Comparison of ENCODE assay signal across 8 cellular contexts in the genomic region with DNA sequence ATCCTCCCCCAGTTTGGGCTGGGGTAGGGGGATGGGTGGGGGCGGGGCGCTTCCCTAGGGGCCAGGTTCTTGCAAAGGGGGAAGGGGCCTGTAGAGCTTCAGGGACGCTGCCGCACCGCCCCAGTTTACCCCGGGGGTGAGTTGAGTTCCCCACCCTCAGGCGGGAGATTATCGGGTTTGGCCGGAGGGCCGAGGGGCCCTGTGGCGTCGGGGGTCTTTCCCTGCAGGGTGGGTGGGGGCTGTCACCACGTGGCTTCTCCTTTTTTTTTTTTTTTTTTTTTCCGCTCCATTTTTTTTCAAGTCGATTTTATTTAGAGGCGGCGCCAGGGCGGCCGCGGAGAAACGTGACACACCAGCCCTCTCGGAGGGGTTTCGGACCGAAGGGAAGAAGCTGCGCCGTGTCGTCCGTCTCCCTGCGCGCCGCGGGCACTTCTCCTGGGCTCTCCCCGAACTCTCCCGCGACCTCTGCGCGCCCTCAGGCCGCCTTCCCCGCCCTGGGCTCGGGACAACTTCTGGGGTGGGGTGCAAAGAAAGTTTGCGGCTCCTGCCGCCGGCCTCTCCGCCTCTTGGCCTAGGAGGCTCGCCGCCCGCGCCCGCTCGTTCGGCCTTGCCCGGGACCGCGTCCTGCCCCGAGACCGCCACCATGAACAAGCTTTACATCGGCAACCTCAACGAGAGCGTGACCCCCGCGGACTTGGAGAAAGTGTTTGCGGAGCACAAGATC. TPM values are rescaled to one million over a fixed set of nuclear protein-coding genes. Genes with fewer than 3 reads are reported as not detected.
DNase-seq lines count a peak whose midpoint lies in the region; ATAC-seq, FAIRE-seq and TF ChIP-seq lines count a peak whose summit lies in the region.

A gene (plus strand): TSS at position 283 of the 724 bp plus-strand sequence. CDS start 361 bp downstream, at position 644.

- H3K36me3 ChIP-seq in A673 (ENCODE audit: insufficient read depth, low read length, poor library complexity, severe bottlenecking) (peaks cover 40% of the 10 kb centered on the region), skeletal muscle satellite cell (ENCODE audit: insufficient read depth, low read length) (no peaks in the 10 kb centered on the region)

- peak; percentile 34 for ATAC-seq in WTC11
- no peak for ATAC-seq in esophagus mucosa

- H3K4me3 Mint-ChIP-seq in WTC11: peak within 1 kb of the TSS; percentile 83

- DNase-seq in A673 (ENCODE audit: low spot score): peak; percentile 97
- DNase-seq in H54 (ENCODE audit: insufficient read length, low spot score): no peak
- peak; percentile 77 for DNase-seq in WTC11 (ENCODE audit: low spot score)
- DNase-seq in fibroblast of the aortic adventitia (ENCODE audit: low read depth): peak; percentile 43
- DNase-seq in UCSD-AML1 (lab: John Stamatoyannopoulos, UW; ENCODE audit: unreplicated experiment): no peak
- no peak for DNase-seq in SHP77 (lab: John Stamatoyannopoulos, UW)

- H3K36me3 Mint-ChIP-seq in WTC11: peaks cover 22% of the 10 kb centered on the region

- intact Hi-C loops in A673 (cut with micrococcal nuclease; ENCODE audit: unreplicated experiment): loop anchor here (5.0 kb wide), 1 partner anchor 35 kb away; no protein-coding TSS in a partner anchor

- FAIRE-seq in H54 (lab: Jason Lieb, UNC): no peak

- peak within 1 kb of the TSS; percentile 98 for H3K27ac Mint-ChIP-seq in WTC11

- CTCF ChIA-PET in A673 (lab: Charles Lee) (interaction anchor here (0.9 kb wide), 1 partner anchor 17 kb away, joined by 3 read pairs; no protein-coding TSS in a partner anchor), WTC11 (lab: Charles Lee) (interaction anchor here (0.6 to 4.9 kb wide), 7 partner anchors 8 to 61 kb away, joined by 4 to 42 read pairs (median 13); no protein-coding TSS in a partner anchor)

- no peaks in the 10 kb centered on the region for H3K9me3 Mint-ChIP-seq in WTC11

- H3K4me3 ChIP-seq in A673 (ENCODE audit: low read depth, low read length, poor library complexity, severe bottlenecking) (peak within 1 kb of the TSS; percentile 97), fibroblast of the aortic adventitia (ENCODE audit: low read depth, low read length) (peak within 1 kb of the TSS; percentile 68), skeletal muscle satellite cell (ENCODE audit: low read length) (peak within 1 kb of the TSS; percentile 85)

- peak; percentile 48 for TF ChIP-seq POLR2A in H54 (IDR thresholded peaks at IDR 0.05; ENCODE audit: low read depth, low read length)

- peak within 1 kb of the TSS; percentile 92 for H3K9ac ChIP-seq in skeletal muscle satellite cell (ENCODE audit: low read depth, low read length)

- no peaks in the 10 kb centered on the region for H3K9me3 ChIP-seq in A673 (ENCODE audit: low read depth, low read length, poor library complexity, severe bottlenecking)
- no peaks in the 10 kb centered on the region for H3K9me3 ChIP-seq in skeletal muscle satellite cell (replicated peaks; ENCODE audit: low read length)

- H3K27me3 ChIP-seq in A673 (replicated peaks; ENCODE audit: insufficient read depth, low read depth, low read length, poor library complexity) (no peaks in the 10 kb centered on the region), skeletal muscle satellite cell (ENCODE audit: control insufficient read depth, insufficient read depth, low read length) (peaks cover 50% of the 10 kb centered on the region)

- TF ChIP-seq CTCF in A673 (conservative IDR thresholded peaks at IDR 0.05; ENCODE audit: low read depth, low read length): no peak
- TF ChIP-seq CTCF in WTC11 (IDR thresholded peaks at IDR 0.05): no peak
- no peak for TF ChIP-seq CTCF in fibroblast of the aortic adventitia (IDR thresholded peaks at IDR 0.05; ENCODE audit: insufficient read depth, low read length)

- H3K4me2 ChIP-seq in skeletal muscle satellite cell (ENCODE audit: low read length): peak within 1 kb of the TSS; percentile 81

- H3K27ac ChIP-seq in A673 (ENCODE audit: low read depth, low read length, poor library complexity, severe bottlenecking): peak within 1 kb of the TSS; percentile 100

- peaks cover 43% of the 10 kb centered on the region for H3K4me1 Mint-ChIP-seq in WTC11

- POLR2A ChIA-PET in A673 (lab: Charles Lee; ENCODE audit: low non-redundant PET) (interaction anchor here (0.5 to 0.7 kb wide), 4 partner anchors 10 to 53 kb away, joined by 3 to 21 read pairs (median 10); a partner anchor contains a TSS), WTC11 (lab: Charles Lee) (interaction anchor here (0.5 to 4.0 kb wide), 16 partner anchors 14 to 1949 kb away, joined by 3 to 65 read pairs (median 7); a partner anchor contains a TSS)

- BruUV-seq in A673 (replicated peaks; lab: Mats Ljungman, UMichigan): TSS peak; percentile 23

- H3K4me1 ChIP-seq in A673 (ENCODE audit: insufficient read depth, low read length, poor library complexity, severe bottlenecking) (peaks cover 21% of the 10 kb centered on the region), skeletal muscle satellite cell (ENCODE audit: control insufficient read depth, insufficient read depth, low read length) (peaks cover 32% of the 10 kb centered on the region)

- no peaks in the 10 kb centered on the region for H3K27me3 Mint-ChIP-seq in WTC11 (ENCODE audit: low read depth)

TF ChIP-seq in WTC11, 78 proteins besides CTCF, POLR2A, EP300 and RAD21 (continues in another document):
- TF ChIP-seq GABPB1 (CRISPR knock-in tag; IDR thresholded peaks at IDR 0.05): peak; percentile 46; the same call in 1 of the 2 replicates
- TF ChIP-seq, protein P1, sequence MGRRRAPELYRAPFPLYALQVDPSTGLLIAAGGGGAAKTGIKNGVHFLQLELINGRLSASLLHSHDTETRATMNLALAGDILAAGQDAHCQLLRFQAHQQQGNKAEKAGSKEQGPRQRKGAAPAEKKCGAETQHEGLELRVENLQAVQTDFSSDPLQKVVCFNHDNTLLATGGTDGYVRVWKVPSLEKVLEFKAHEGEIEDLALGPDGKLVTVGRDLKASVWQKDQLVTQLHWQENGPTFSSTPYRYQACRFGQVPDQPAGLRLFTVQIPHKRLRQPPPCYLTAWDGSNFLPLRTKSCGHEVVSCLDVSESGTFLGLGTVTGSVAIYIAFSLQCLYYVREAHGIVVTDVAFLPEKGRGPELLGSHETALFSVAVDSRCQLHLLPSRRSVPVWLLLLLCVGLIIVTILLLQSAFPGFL (CRISPR knock-in tag; IDR thresholded peaks at IDR 0.05; ENCODE audit: borderline replicate concordance): no peak
- TF ChIP-seq, protein P2, sequence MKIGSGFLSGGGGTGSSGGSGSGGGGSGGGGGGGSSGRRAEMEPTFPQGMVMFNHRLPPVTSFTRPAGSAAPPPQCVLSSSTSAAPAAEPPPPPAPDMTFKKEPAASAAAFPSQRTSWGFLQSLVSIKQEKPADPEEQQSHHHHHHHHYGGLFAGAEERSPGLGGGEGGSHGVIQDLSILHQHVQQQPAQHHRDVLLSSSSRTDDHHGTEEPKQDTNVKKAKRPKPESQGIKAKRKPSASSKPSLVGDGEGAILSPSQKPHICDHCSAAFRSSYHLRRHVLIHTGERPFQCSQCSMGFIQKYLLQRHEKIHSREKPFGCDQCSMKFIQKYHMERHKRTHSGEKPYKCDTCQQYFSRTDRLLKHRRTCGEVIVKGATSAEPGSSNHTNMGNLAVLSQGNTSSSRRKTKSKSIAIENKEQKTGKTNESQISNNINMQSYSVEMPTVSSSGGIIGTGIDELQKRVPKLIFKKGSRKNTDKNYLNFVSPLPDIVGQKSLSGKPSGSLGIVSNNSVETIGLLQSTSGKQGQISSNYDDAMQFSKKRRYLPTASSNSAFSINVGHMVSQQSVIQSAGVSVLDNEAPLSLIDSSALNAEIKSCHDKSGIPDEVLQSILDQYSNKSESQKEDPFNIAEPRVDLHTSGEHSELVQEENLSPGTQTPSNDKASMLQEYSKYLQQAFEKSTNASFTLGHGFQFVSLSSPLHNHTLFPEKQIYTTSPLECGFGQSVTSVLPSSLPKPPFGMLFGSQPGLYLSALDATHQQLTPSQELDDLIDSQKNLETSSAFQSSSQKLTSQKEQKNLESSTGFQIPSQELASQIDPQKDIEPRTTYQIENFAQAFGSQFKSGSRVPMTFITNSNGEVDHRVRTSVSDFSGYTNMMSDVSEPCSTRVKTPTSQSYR (CRISPR knock-in tag; IDR thresholded peaks at IDR 0.05): 0 out of 2 replicates have a peak, but pooled peaks have one; percentile 72
- TF ChIP-seq, protein P3, sequence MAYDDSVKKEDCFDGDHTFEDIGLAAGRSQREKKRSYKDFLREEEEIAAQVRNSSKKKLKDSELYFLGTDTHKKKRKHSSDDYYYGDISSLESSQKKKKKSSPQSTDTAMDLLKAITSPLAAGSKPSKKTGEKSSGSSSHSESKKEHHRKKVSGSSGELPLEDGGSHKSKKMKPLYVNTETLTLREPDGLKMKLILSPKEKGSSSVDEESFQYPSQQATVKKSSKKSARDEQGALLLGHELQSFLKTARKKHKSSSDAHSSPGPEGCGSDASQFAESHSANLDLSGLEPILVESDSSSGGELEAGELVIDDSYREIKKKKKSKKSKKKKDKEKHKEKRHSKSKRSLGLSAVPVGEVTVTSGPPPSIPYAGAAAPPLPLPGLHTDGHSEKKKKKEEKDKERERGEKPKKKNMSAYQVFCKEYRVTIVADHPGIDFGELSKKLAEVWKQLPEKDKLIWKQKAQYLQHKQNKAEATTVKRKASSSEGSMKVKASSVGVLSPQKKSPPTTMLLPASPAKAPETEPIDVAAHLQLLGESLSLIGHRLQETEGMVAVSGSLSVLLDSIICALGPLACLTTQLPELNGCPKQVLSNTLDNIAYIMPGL (CRISPR knock-in tag; IDR thresholded peaks at IDR 0.05): peak; percentile 27; the same call in 1 of the 2 replicates
- TF ChIP-seq, protein P4, sequence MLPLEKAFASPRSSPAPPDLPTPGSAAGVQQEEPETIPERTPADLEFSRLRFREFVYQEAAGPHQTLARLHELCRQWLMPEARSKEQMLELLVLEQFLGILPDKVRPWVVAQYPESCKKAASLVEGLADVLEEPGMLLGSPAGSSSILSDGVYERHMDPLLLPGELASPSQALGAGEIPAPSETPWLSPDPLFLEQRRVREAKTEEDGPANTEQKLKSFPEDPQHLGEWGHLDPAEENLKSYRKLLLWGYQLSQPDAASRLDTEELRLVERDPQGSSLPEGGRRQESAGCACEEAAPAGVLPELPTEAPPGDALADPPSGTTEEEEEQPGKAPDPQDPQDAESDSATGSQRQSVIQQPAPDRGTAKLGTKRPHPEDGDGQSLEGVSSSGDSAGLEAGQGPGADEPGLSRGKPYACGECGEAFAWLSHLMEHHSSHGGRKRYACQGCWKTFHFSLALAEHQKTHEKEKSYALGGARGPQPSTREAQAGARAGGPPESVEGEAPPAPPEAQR (CRISPR knock-in tag; IDR thresholded peaks at IDR 0.05): no peak
- no peak for TF ChIP-seq GRHL2 (CRISPR knock-in tag; IDR thresholded peaks at IDR 0.05; ENCODE audit: insufficient replicate concordance, severe bottlenecking)
- TF ChIP-seq JUN (CRISPR knock-in tag; IDR thresholded peaks at IDR 0.05): 0 out of 2 replicates have a peak, but pooled peaks have one; percentile 16
- TF ChIP-seq SMAD4 (CRISPR knock-in tag; IDR thresholded peaks at IDR 0.05): 0 out of 2 replicates have a peak, but pooled peaks have one; percentile 25
- peak; percentile 31; the same call in 1 of the 2 replicates for TF ChIP-seq ZNF423 (CRISPR knock-in tag; IDR thresholded peaks at IDR 0.05)

RNA-seq across cellular contexts. Expression of the gene that starts here (rescaled TPM):
- 495 and 517 TPM in 2 replicates for total RNA-seq in A673 (2021)
- total RNA-seq in WTC11 (2021): 392 to 434 TPM (median 423 TPM) in 3 replicates
- total RNA-seq in fibroblast of the aortic adventitia (ENCODE audit: low replicate concordance): 0.49 and 5.0 TPM in 2 replicates
- total RNA-seq in skeletal muscle satellite cell (2012; rRNA removed): 1.3 and 3.3 TPM in 2 replicates
- total RNA-seq in esophagus mucosa: not detected

Comparison
In these comparisons a context has a peak if more than half of its experiments do, and no peak if none do; other contexts are left out.
1. RNA of the gene that starts here (total RNA-seq): 495 to 517 TPM in A673 and 392 to 434 TPM in WTC11; 0.49 to 5.0 TPM in fibroblast of the aortic adventitia and not detected in esophagus mucosa (single experiment); every median in the first group is over 10 times any median in the second.
2. DNase-seq: peak in A673 (single experiment), WTC11 (single experiment) and fibroblast of the aortic adventitia (single experiment); none in H54 (single experiment), UCSD-AML1 (single experiment) and SHP77 (0 of 2).
3. Peak in every context shown above with its lines, with median percentiles within 50 percentile points of each other: H3K4me3 ChIP-seq.